ENCODE assay signal across 8 cellular contexts in genomic region chr6:42879372-42880239, GRCh38. TPM values are rescaled to one million over a fixed set of nuclear protein-coding genes. Genes with fewer than 3 reads are reported as not detected.
DNase-seq lines count a peak whose midpoint lies in the region; ATAC-seq, FAIRE-seq and TF ChIP-seq lines count a peak whose summit lies in the region.

TSS of gene RPL7L1 (plus strand) at chr6:42879616. CDS start at chr6:42879911, 295 bp downstream.

- no peaks in the 10 kb centered on the region for H3K27me3 ChIP-seq in BJ (ENCODE audit: control insufficient read depth, insufficient read depth, low read length)

- H3K27ac ChIP-seq in cingulate gyrus (ENCODE audit: low read depth, low read length) = peak within 1 kb of the TSS; percentile 97

- POLR2A ChIA-PET in BJ (lab: Charles Lee) = interaction anchor here (0.6 kb wide), 1 partner anchor 155 kb away, joined by 3 read pairs; no protein-coding TSS in a partner anchor

- intact Hi-C loops in left colon (cut with DNase I, micrococcal nuclease) = loop anchor here in 1 of 2 donors (5.0 kb wide), 2 partner anchors 132 to 217 kb away; partner anchors contain the start of gene TBCC

- peaks cover 8% of the 10 kb centered on the region for H3K36me3 ChIP-seq in BJ (ENCODE audit: control insufficient read depth, insufficient read depth, low read length)

- peak; percentile 85 for ATAC-seq in HG03442 (IDR thresholded peaks at IDR 0.05; ENCODE audit: unreplicated experiment)
- ATAC-seq in left colon = peak; percentile 94

- peak within 1 kb of the TSS; percentile 82 for H3K4me3 ChIP-seq in BJ (ENCODE audit: low read depth, low read length)

- CTCF ChIA-PET in BJ (lab: Yijun Ruan, JAX) = interaction anchor here (0.6 to 3.9 kb wide), 7 partner anchors 141 to 441 kb away, joined by 3 to 32 read pairs (median 3); no protein-coding TSS in a partner anchor

- TF ChIP-seq CTCF in BJ (IDR thresholded peaks at IDR 0.05; ENCODE audit: insufficient read depth, low read depth, low read length) = no peak

- DNase-seq in BJ (ENCODE audit: low read depth) (peak; percentile 47), GM19239 (ENCODE audit: insufficient read length, low spot score) (no peak), NCI-H510A treated with DMSO at 0.1 percent for 48 hours (lab: John Stamatoyannopoulos, UW) (peak; percentile 96), left colon (peak; percentile 85 to 86)
- DNase-seq in activated CD4-positive, alpha-beta T cell treated with anti-CD3 and anti-CD28 coated beads for 4 hours = peak; percentile 77 to 85
- peak; percentile 85 for DNase-seq in stimulated activated CD4-positive, alpha-beta T cell treated with anti-CD3 and anti-CD28 coated beads, Interleukin-1b, Interleukin-23, amount 100 ng/mL, for 48 hours

- FAIRE-seq in GM19239 (lab: Jason Lieb, UNC) = peak; percentile 95

RNA-seq across cellular contexts. Expression of gene RPL7L1, which starts in this region (rescaled TPM):
- 30.2 and 44.4 TPM in 2 replicates for polyA plus RNA-seq in BJ (2011; rRNA removed)
- polyA minus RNA-seq in BJ (2011; rRNA and poly(A)+ RNA removed) = 17.6 and 23.0 TPM in 2 replicates
- 10 to 100 TPM; 43.7 to 50.4 TPM for total RNA-seq in left colon
